Comparison of ENCODE assay signal across 11 cellular contexts in the genomic region with DNA sequence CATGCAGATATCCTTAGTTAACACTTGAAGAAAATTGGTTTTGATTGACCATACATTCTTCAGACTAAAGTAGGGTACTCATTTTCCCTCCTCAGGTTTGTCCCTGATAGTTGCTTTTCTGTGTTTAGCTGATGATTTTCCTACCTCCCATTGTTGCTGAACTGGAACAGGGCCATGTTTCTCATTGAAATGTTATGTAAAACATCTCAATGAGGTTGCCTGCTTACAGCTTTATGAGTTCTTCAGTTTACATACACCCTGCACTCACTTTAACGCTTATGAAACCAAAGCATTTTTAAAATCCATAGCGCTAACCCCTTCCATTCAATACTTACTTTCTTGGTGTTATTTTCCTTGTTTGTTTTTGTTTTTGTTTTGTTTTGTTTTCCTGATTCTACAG.
DNase-seq lines count a peak whose midpoint lies in the region; ATAC-seq, FAIRE-seq and TF ChIP-seq lines count a peak whose summit lies in the region.
"Had no signal": no experiment of that assay in that cellular context is flagged by ENCODE, and none has a peak within 500 bp of the region (broad histone marks: within the 10 kb centered on the region; RNA-seq: fewer than 3 reads in every experiment).

No MANE protein-coding gene starts in this region.

- H3K4me3 Mint-ChIP-seq in CD14-positive monocyte (no peak overlapping the region), endodermal cell (no peak overlapping the region)

- H3K9me3 ChIP-seq in left lung, result no peaks in the 10 kb centered on the region
- no peaks in the 10 kb centered on the region for H3K9me3 ChIP-seq in endodermal cell (ENCODE audit: control insufficient read depth, low read length)

- TF ChIP-seq CTCF in bronchial epithelial cell (IDR thresholded peaks at IDR 0.05; ENCODE audit: insufficient read depth, low read length, severe bottlenecking), result no peak
- no peak for TF ChIP-seq CTCF in left lung (IDR thresholded peaks at IDR 0.05)
- no peak for TF ChIP-seq CTCF in CD14-positive monocyte (IDR thresholded peaks at IDR 0.05)
- TF ChIP-seq CTCF in endodermal cell (conservative IDR thresholded peaks at IDR 0.05), result no peak

- H3K4me1 ChIP-seq in left lung, result peaks cover 20 to 48% of the 10 kb centered on the region in 2 donors
- no peaks in the 10 kb centered on the region for H3K4me1 ChIP-seq in endodermal cell (ENCODE audit: control insufficient read depth, insufficient read depth, low read length)

- peak; percentile 47 for DNase-seq in AG20443 (ENCODE audit: low spot score)
- peak; percentile 51 for DNase-seq in HTR-8/SVneo (ENCODE audit: insufficient read length, low spot score)
- DNase-seq in bronchial epithelial cell (ENCODE audit: low read depth), result peak; percentile 49
- DNase-seq in left lung, result no peak
- no peak for DNase-seq in CD14-positive monocyte (ENCODE audit: low spot score)
- DNase-seq in ureter (ENCODE audit: low spot score), result no peak
- DNase-seq in endodermal cell, result no peak
- DNase-seq in DMS 273 (lab: John Stamatoyannopoulos, UW; ENCODE audit: unreplicated experiment), result no peak
- DNase-seq: NCI-H1694, SHP77, small intestine had no signal

- 91% methylated on average over 1 of the region's 2 CpGs; no CpG with 5 or more reads in 1 of the 2 experiments for WGBS in endodermal cell (ENCODE audit: insufficient coverage in 1 of 2, insufficient read length in 1 of 2), 2 experiments

- H3K9me3 Mint-ChIP-seq in CD14-positive monocyte, result no peaks in the 10 kb centered on the region
- no peaks in the 10 kb centered on the region for H3K9me3 Mint-ChIP-seq in endodermal cell

- H3K36me3 Mint-ChIP-seq in CD14-positive monocyte (peaks cover 68 to 77% of the 10 kb centered on the region in 2 donors), endodermal cell (ENCODE audit: low read depth) (peaks cover 67% of the 10 kb centered on the region)

- intact Hi-C loops in left lung (cut with DNase I), result no loop called here
- intact Hi-C loops in CD14-positive monocyte (cut with micrococcal nuclease), result no loop called here

- H3K27me3 Mint-ChIP-seq in CD14-positive monocyte (ENCODE audit: low read depth in 3 of 3) (peaks cover 0 to 1% (median 0%) of the 10 kb centered on the region in 3 donors), endodermal cell (ENCODE audit: insufficient read depth) (no peaks in the 10 kb centered on the region)

- no peaks in the 10 kb centered on the region for H3K27me3 ChIP-seq in bronchial epithelial cell (ENCODE audit: control insufficient read depth, insufficient read depth, low read length)
- no peaks in the 10 kb centered on the region for H3K27me3 ChIP-seq in left lung
- no peaks in the 10 kb centered on the region for H3K27me3 ChIP-seq in endodermal cell (ENCODE audit: control insufficient read depth, insufficient read depth, low read length, poor library complexity, severe bottlenecking)

- H3K4me1 Mint-ChIP-seq in CD14-positive monocyte (peaks cover 3% of the 10 kb centered on the region), endodermal cell (peaks cover 10% of the 10 kb centered on the region)

- H3K9ac ChIP-seq in endodermal cell (ENCODE audit: extremely low read depth, low read length, poor library complexity, severe bottlenecking), result no peak overlapping the region

- peak overlapping the region; percentile 1 to 24 for H3K27ac ChIP-seq in left lung
- H3K27ac ChIP-seq in endodermal cell (ENCODE audit: low read depth, low read length), result no peak overlapping the region

- ATAC-seq in left lung, result peak; percentile 69

- H3K27ac Mint-ChIP-seq in CD14-positive monocyte, result no peak overlapping the region
- no peak overlapping the region for H3K27ac Mint-ChIP-seq in endodermal cell

- H3K4me3 ChIP-seq in bronchial epithelial cell (ENCODE audit: low read depth, low read length), result no peak overlapping the region
- H3K4me3 ChIP-seq in left lung, result no peak overlapping the region
- H3K4me3 ChIP-seq in endodermal cell (ENCODE audit: low read length), result no peak overlapping the region

- no peak for FAIRE-seq in HTR-8/SVneo (lab: Jason Lieb, UNC)
- FAIRE-seq in bronchial epithelial cell (lab: Jason Lieb, UNC), result no peak
- FAIRE-seq: small intestine had no signal

- peaks cover 3% of the 10 kb centered on the region for H3K36me3 ChIP-seq in bronchial epithelial cell (ENCODE audit: control insufficient read depth, insufficient read depth, low read length)
- peaks cover 0 to 49% of the 10 kb centered on the region in 2 donors for H3K36me3 ChIP-seq in left lung
- H3K36me3 ChIP-seq in endodermal cell (ENCODE audit: control insufficient read depth, insufficient read depth, low read length), result peaks cover 60% of the 10 kb centered on the region

Comparison
In these comparisons a context has a peak if more than half of its experiments do, and no peak if none do; other contexts are left out.
1. DNase-seq: peak in AG20443 (single experiment), HTR-8/SVneo (single experiment) and bronchial epithelial cell (single experiment); none in left lung (0 of 2), CD14-positive monocyte (single experiment), ureter (single experiment), endodermal cell (single experiment) and DMS 273 (single experiment).